Comparison of ENCODE assay signal across 12 cellular contexts in genomic region chr3:65597952-65598413, GRCh38.
DNase-seq lines count a peak whose midpoint lies in the region; ATAC-seq and TF ChIP-seq lines count a peak whose summit lies in the region.
"Had no signal": no experiment of that assay in that cellular context is flagged by ENCODE, and none has a peak within 500 bp of the region (broad histone marks: within the 10 kb centered on the region; RNA-seq: fewer than 3 reads in every experiment).

No MANE protein-coding gene starts in this region.

- no peaks in the 10 kb centered on the region for H3K36me3 Mint-ChIP-seq in stimulated activated memory B cell treated with anti-CD40 and anti-IgM and Interleukin-4, amounts not matched to agents 10 μg/mL and 1 μg/mL and 100 μg/mL, for 72 hours
- H3K36me3 Mint-ChIP-seq: CD8-positive, alpha-beta T cell had no signal

- no peak overlapping the region for H3K4me2 ChIP-seq in GM23248 (ENCODE audit: unreplicated experiment)

- H3K79me2 ChIP-seq in GM23248 (ENCODE audit: insufficient read depth) = peaks cover 53% of the 10 kb centered on the region

- in situ Hi-C loops in GM23248 (cut with MboI) (no loop called here), astrocyte of the cerebellum (cut with HindIII; ENCODE audit: low sequenced_read_pairs) (no loop called here)

- H3K4me3 Mint-ChIP-seq in stimulated activated memory B cell treated with anti-CD40 and anti-IgM and Interleukin-4, amounts not matched to agents 10 μg/mL and 1 μg/mL and 100 μg/mL, for 72 hours = no peak overlapping the region
- H3K4me3 Mint-ChIP-seq: CD8-positive, alpha-beta T cell had no signal

- H3K4me1 Mint-ChIP-seq in stimulated activated memory B cell treated with anti-CD40 and anti-IgM and Interleukin-4, amounts not matched to agents 10 μg/mL and 1 μg/mL and 100 μg/mL, for 72 hours = no peaks in the 10 kb centered on the region

- H3K9ac ChIP-seq in GM23248 = no peak overlapping the region

- no peak overlapping the region for H3K27ac ChIP-seq in GM23248
- H3K27ac ChIP-seq: prostate gland had no signal

- H3K4me3 ChIP-seq in GM23248 (no peak overlapping the region), astrocyte of the cerebellum (ENCODE audit: low read depth, low read length) (peak overlapping the region; percentile 40)
- H3K4me3 ChIP-seq: prostate gland had no signal

- DNase-seq in GM23248 (peak; percentile 28), astrocyte of the cerebellum (ENCODE audit: low read depth) (no peak), iPS DF 4.7 (ENCODE audit: extremely low read depth, low spot score) (peak; percentile 28), sciatic nerve (ENCODE audit: low spot score) (no peak), cortex of kidney (lab: John Stamatoyannopoulos, UW) (no peak), NCI-H510A treated with DMSO at 0.1 percent for 48 hours (lab: John Stamatoyannopoulos, UW) (no peak)
- no peak for DNase-seq in NK-92 treated with Interleukin-12 subunit alpha and Interleukin-12 subunit beta, amount 100 ng/mL, for 24 hours (lab: John Stamatoyannopoulos, UW)
- DNase-seq: CD8-positive, alpha-beta T cell; central memory CD4-positive, alpha-beta T cell; NCI-H774 had no signal

- H4K20me1 ChIP-seq in GM23248 (ENCODE audit: insufficient read depth) = peaks cover 12% of the 10 kb centered on the region; the same call in 1 of the 2 replicates

- intact Hi-C loops in sciatic nerve (cut with DNase I) = no loop called here

- no peaks in the 10 kb centered on the region for H3K9me3 ChIP-seq in GM23248 (ENCODE audit: low read depth)
- H3K9me3 ChIP-seq: prostate gland had no signal

- WGBS in GM23248 (ENCODE audit: low coverage in 1 of 2, low lambda C conversion rate in 2 of 2, missing lambda C conversion rate in 2 of 2), 2 experiments = 15 to 19% methylated on average over 14 to 19 of the region's 20 CpGs

- TF ChIP-seq CTCF in astrocyte of the cerebellum (IDR thresholded peaks at IDR 0.05; ENCODE audit: low read depth, low read length, missing control alignments) = no peak

- H3K27me3 ChIP-seq in GM23248 (replicated peaks; ENCODE audit: insufficient read depth) = no peaks in the 10 kb centered on the region

- peaks cover 16% of the 10 kb centered on the region for H3K27me3 Mint-ChIP-seq in stimulated activated memory B cell treated with anti-CD40 and anti-IgM and Interleukin-4, amounts not matched to agents 10 μg/mL and 1 μg/mL and 100 μg/mL, for 72 hours

- peak; percentile 66 for ATAC-seq in sciatic nerve
- ATAC-seq in stimulated activated memory B cell treated with anti-CD40 and anti-IgM and Interleukin-4, amounts not matched to agents 10 μg/mL and 1 μg/mL and 100 μg/mL, for 72 hours = no peak
- ATAC-seq: CD8-positive, alpha-beta T cell had no signal

- no peak overlapping the region for H2AFZ ChIP-seq in GM23248

- H3K27ac Mint-ChIP-seq in stimulated activated memory B cell treated with anti-CD40 and anti-IgM and Interleukin-4, amounts not matched to agents 10 μg/mL and 1 μg/mL and 100 μg/mL, for 72 hours = no peak overlapping the region
- H3K27ac Mint-ChIP-seq: CD8-positive, alpha-beta T cell had no signal

- H3K36me3 ChIP-seq in GM23248 (ENCODE audit: low read depth) = no peaks in the 10 kb centered on the region
- H3K36me3 ChIP-seq: prostate gland had no signal

- H3K4me1 ChIP-seq in GM23248 (ENCODE audit: insufficient read depth) = no peaks in the 10 kb centered on the region
- H3K4me1 ChIP-seq: prostate gland had no signal

- no peaks in the 10 kb centered on the region for H3K9me3 Mint-ChIP-seq in stimulated activated memory B cell treated with anti-CD40 and anti-IgM and Interleukin-4, amounts not matched to agents 10 μg/mL and 1 μg/mL and 100 μg/mL, for 72 hours

- no peaks in the 10 kb centered on the region for H3F3A ChIP-seq in GM23248 (ENCODE audit: insufficient read depth)

- no peaks in the 10 kb centered on the region for H3K9me2 ChIP-seq in GM23248 (ENCODE audit: insufficient read depth)

Comparison
In these comparisons a context has a peak if more than half of its experiments do, and no peak if none do; other contexts are left out.
1. DNase-seq: peak in GM23248 (single experiment) and iPS DF 4.7 (single experiment); none in astrocyte of the cerebellum (single experiment), sciatic nerve (single experiment), cortex of kidney (single experiment), NCI-H510A treated with DMSO at 0.1 percent for 48 hours (single experiment) and NK-92 treated with Interleukin-12 subunit alpha and Interleukin-12 subunit beta, amount 100 ng/mL, for 24 hours (single experiment).